ENCODE assay signal across 1 cellular context in the genomic region with DNA sequence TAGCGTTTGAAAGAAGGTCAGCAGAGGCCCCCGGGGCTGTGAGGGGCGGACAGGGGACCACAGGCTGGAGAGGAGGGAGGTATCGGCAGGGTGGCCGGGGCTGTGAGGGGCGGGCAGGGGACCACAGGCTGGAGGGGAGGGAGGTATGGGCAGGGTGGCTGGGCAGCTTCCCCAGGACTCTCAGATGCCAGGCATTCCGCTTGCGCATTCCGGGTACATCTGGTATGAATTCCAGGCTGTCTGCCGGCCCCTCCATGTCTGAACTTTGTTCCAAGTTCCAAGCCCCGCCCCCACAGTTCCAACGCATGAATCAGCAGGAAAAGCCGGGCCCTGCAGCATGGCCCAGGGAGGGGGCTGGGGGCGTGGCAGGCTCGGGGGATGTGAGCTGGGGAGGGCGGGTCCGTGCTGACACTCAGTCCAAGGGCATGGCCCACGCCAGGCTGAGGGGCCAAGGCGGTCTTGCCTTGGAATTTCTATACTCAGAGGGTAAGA.
TF ChIP-seq lines count a peak whose summit lies in the region.

No MANE protein-coding gene starts in this region.

TF ChIP-seq in HEK293T, 16 proteins besides CTCF, POLR2A, EP300 and RAD21 (continued from another document):
- no peak for TF ChIP-seq SP1 (IDR thresholded peaks at IDR 0.05)
- no peak for TF ChIP-seq ZNF384 (IDR thresholded peaks at IDR 0.05)
- no peak for TF ChIP-seq LEF1 (IDR thresholded peaks at IDR 0.05; ENCODE audit: borderline replicate concordance)
- TF ChIP-seq FOXA1 (IDR thresholded peaks at IDR 0.05), result no peak
- TF ChIP-seq NFRKB (IDR thresholded peaks at IDR 0.05), result no peak
